Comparison of ENCODE assay signal across 11 cellular contexts in genomic region chr1:90694846-90695245, GRCh38. TPM values are rescaled to one million over a fixed set of nuclear protein-coding genes. Genes with fewer than 3 reads are reported as not detected.
"Had no signal": no experiment of that assay in that cellular context is flagged by ENCODE, and none has a peak within 500 bp of the region (broad histone marks: within the 10 kb centered on the region; RNA-seq: fewer than 3 reads in every experiment).

No MANE protein-coding gene starts in this region.

- H3K27ac Mint-ChIP-seq: GM23338, H9, HFFc6 had no signal

- H2AFZ ChIP-seq: GM23248, GM23338 had no signal

- H3K9me3 Mint-ChIP-seq: GM23338, H9, HFFc6 had no signal

- H3K4me3 Mint-ChIP-seq: GM23338, H9, HFFc6 had no signal

- H3K27ac ChIP-seq: GM23248 had no signal

- H3K4me1 Mint-ChIP-seq: GM23338, H9 had no signal

- H3K4me1 ChIP-seq: HAP-1 had no signal

- H3K9me3 ChIP-seq: HAP-1 had no signal

- DNase-seq: GM23248, GOT3, H7, H9, HCEC 1CT, HFFc6 had no signal

- H3K4me3 ChIP-seq: GM23248, GM23338, HAP-1 had no signal

- H3K4me2 ChIP-seq: GM23338 had no signal

- H3K36me3 ChIP-seq: HAP-1 had no signal

- ATAC-seq: GM23338, HCT116 had no signal

RNA-seq across cellular contexts. Expression of gene BARHL2, which starts 22.3 kb away (rescaled TPM):
- total RNA-seq: GM23248, GM23338, H4, H7, H9, HFFc6 had no signal
- polyA plus RNA-seq: GM23248, GM23338, H1 had no signal
